ENCODE assay signal across 1 cellular context in genomic region chrX:13750812-13751211, GRCh38.
TF ChIP-seq lines count a peak whose summit lies in the region.

No MANE protein-coding gene starts in this region.

TF ChIP-seq in GM12878, 131 proteins besides CTCF, POLR2A, EP300 and RAD21 (continued from another document and continues in another):
- peak; percentile 82 for TF ChIP-seq IKZF1 (conservative IDR thresholded peaks at IDR 0.05)
- TF ChIP-seq MEF2B (IDR thresholded peaks at IDR 0.05; ENCODE audit: partially characterized antibody, poor library complexity, severe bottlenecking) = peak; percentile 98
- no peak for TF ChIP-seq USF2 (IDR thresholded peaks at IDR 0.05; ENCODE audit: borderline replicate concordance, low read depth, low read length)
- TF ChIP-seq ELK1 (IDR thresholded peaks at IDR 0.05; ENCODE audit: low read depth, low read length) = no peak
- TF ChIP-seq IRF4 (IDR thresholded peaks at IDR 0.05; ENCODE audit: low read depth, low read length) = peak; percentile 80
- no peak for TF ChIP-seq HDGF (IDR thresholded peaks at IDR 0.05)
- no peak for TF ChIP-seq POLR2AphosphoS2 (IDR thresholded peaks at IDR 0.05; ENCODE audit: low read depth, low read length)
- TF ChIP-seq BACH1 (IDR thresholded peaks at IDR 0.05; ENCODE audit: borderline replicate concordance) = no peak
- TF ChIP-seq TCF12 (IDR thresholded peaks at IDR 0.05; ENCODE audit: low read depth, low read length) = 0 out of 2 replicates have a peak, but pooled peaks have one; percentile 34
- TF ChIP-seq ATF7 (IDR thresholded peaks at IDR 0.05; ENCODE audit: low read depth) = peak; percentile 83
- no peak for TF ChIP-seq ZBTB40 (IDR thresholded peaks at IDR 0.05; ENCODE audit: borderline replicate concordance)
- TF ChIP-seq REST (IDR thresholded peaks at IDR 0.05; ENCODE audit: low read depth, low read length) = no peak
- TF ChIP-seq EED (IDR thresholded peaks at IDR 0.05; ENCODE audit: low read depth) = peak; percentile 82
- no peak for TF ChIP-seq TAF1 (IDR thresholded peaks at IDR 0.05; ENCODE audit: borderline replicate concordance, low read depth, low read length)
- peak; percentile 59; the same call in 1 of the 2 replicates for TF ChIP-seq CREM (IDR thresholded peaks at IDR 0.05; ENCODE audit: low read depth)
- no peak for TF ChIP-seq NFYA (IDR thresholded peaks at IDR 0.05; ENCODE audit: borderline replicate concordance, low read depth, low read length)
- no peak for TF ChIP-seq TCF3 (IDR thresholded peaks at IDR 0.05; ENCODE audit: borderline replicate concordance, insufficient read depth, low read depth, low read length)
- TF ChIP-seq NKRF (conservative IDR thresholded peaks at IDR 0.05) = no peak
- TF ChIP-seq DPF2 (IDR thresholded peaks at IDR 0.05) = peak; percentile 65
- no peak for TF ChIP-seq RFX5 (IDR thresholded peaks at IDR 0.05; ENCODE audit: low read depth, low read length)
- TF ChIP-seq MAX (IDR thresholded peaks at IDR 0.05; ENCODE audit: low read depth, low read length) = no peak
- no peak for TF ChIP-seq CHD2 (IDR thresholded peaks at IDR 0.05; ENCODE audit: borderline replicate concordance, low read depth, low read length)
- no peak for TF ChIP-seq SMARCA5 (IDR thresholded peaks at IDR 0.05)
- no peak for TF ChIP-seq TBL1XR1 (IDR thresholded peaks at IDR 0.05; ENCODE audit: low read depth, low read length)
- no peak for TF ChIP-seq PML (IDR thresholded peaks at IDR 0.05; ENCODE audit: low read length)
- TF ChIP-seq BHLHE40 (IDR thresholded peaks at IDR 0.05; ENCODE audit: borderline replicate concordance in 1 of 2, low read depth in 2 of 2, low read length in 1 of 2) = peak; percentile 4 to 44; a peak in 2 of 4 replicates
- TF ChIP-seq GABPA (IDR thresholded peaks at IDR 0.05; ENCODE audit: low read depth) = no peak
- TF ChIP-seq NR2C2 (IDR thresholded peaks at IDR 0.05; ENCODE audit: borderline replicate concordance, control insufficient read depth, insufficient read length, low read depth) = no peak
- TF ChIP-seq CBX5 (IDR thresholded peaks at IDR 0.05; ENCODE audit: low read depth) = no peak
- no peak for TF ChIP-seq PRDM15 (CRISPR knock-in tag; IDR thresholded peaks at IDR 0.05)
- no peak for TF ChIP-seq PBX3 (IDR thresholded peaks at IDR 0.05; ENCODE audit: insufficient replicate concordance, low read depth, low read length)
- TF ChIP-seq BCLAF1 (IDR thresholded peaks at IDR 0.05) = no peak
- TF ChIP-seq HDAC2 (IDR thresholded peaks at IDR 0.05) = no peak
- no peak for TF ChIP-seq NR2C1 (IDR thresholded peaks at IDR 0.05)
- TF ChIP-seq POU2F2 (IDR thresholded peaks at IDR 0.05; ENCODE audit: borderline replicate concordance, low read depth, low read length) = no peak
- TF ChIP-seq RBBP5 (conservative IDR thresholded peaks at IDR 0.05) = no peak
- TF ChIP-seq BCL11A (IDR thresholded peaks at IDR 0.05; ENCODE audit: low read depth, low read length) = peak; percentile 83
- no peak for TF ChIP-seq CHD4 (IDR thresholded peaks at IDR 0.05)
- TF ChIP-seq FOXK2 (IDR thresholded peaks at IDR 0.05) = no peak
- peak; percentile 71 for TF ChIP-seq SPI1 (IDR thresholded peaks at IDR 0.05; ENCODE audit: borderline replicate concordance, insufficient read depth, low read depth, low read length)
- TF ChIP-seq TARDBP (IDR thresholded peaks at IDR 0.05; ENCODE audit: borderline replicate concordance) = no peak
- TF ChIP-seq ZNF207 (IDR thresholded peaks at IDR 0.05; ENCODE audit: borderline replicate concordance) = no peak
